ENCODE assay signal across 18 cellular contexts in the genomic region with DNA sequence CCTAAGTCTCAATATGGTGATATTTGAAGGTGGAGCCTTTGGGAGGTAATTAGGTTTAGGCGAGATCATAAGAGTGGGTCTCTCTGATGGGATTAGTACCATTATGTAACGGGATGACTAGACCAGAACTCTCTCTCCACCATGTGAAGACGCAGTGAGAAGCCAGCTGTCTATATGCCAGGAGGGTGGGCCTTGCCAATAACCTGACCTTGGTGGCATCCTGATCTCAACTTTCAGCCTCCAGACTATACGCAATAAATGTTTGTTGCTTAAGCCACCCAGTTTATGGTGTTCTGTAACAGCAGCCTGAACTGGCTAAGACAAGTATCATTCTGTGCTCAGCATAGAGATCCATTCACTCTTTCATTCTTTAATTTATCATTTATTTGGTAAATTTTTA.
A peak's percentile ranks its signal among the peaks of the same experiment; 100 is the strongest.
DNase-seq lines count a peak whose midpoint lies in the region; ATAC-seq and TF ChIP-seq lines count a peak whose summit lies in the region.
"Had no signal": no experiment of that assay in that cellular context is flagged by ENCODE, and none has a peak within 500 bp of the region (broad histone marks: within the 10 kb centered on the region; RNA-seq: fewer than 3 reads in every experiment).

No MANE protein-coding gene starts in this region.

- H3K4me3 Mint-ChIP-seq in activated CD4-positive, alpha-beta T cell treated with anti-CD3 and anti-CD28 coated beads for 36 hours, result no peak overlapping the region
- H3K4me3 Mint-ChIP-seq: B cell; CD8-positive, alpha-beta T cell; HFFc6 had no signal

- H3K27ac ChIP-seq in heart right ventricle (no peak overlapping the region), psoas muscle (no peak overlapping the region), upper lobe of right lung (no peak overlapping the region)
- H3K27ac ChIP-seq: BLaER1 treated with 17β-estradiol and CSF1 and Interleukin-3, amounts not matched to agents 10 nM and 100 nM; HL-60 had no signal

- H3K9me3 Mint-ChIP-seq in activated CD4-positive, alpha-beta T cell treated with anti-CD3 and anti-CD28 coated beads for 36 hours (ENCODE audit: low read depth), result peaks cover 3% of the 10 kb centered on the region
- H3K9me3 Mint-ChIP-seq: HFFc6 had no signal

- intact Hi-C loops in Right ventricle myocardium superior (cut with DNase I), result no loop called here
- intact Hi-C loops in cardiac septum (cut with DNase I), result no loop called here
- intact Hi-C loops in heart right ventricle (cut with DNase I), result no loop called here
- intact Hi-C loops in psoas muscle (cut with DNase I), result no loop called here
- intact Hi-C loops in upper lobe of right lung (cut with DNase I), result no loop called here
- intact Hi-C loops in activated CD4-positive, alpha-beta T cell treated with anti-CD3 and anti-CD28 coated beads for 36 hours (cut with DNase I, micrococcal nuclease), result no loop called here

- 54% methylated on average over 4 of the region's 4 CpGs for WGBS in heart right ventricle, 2 donors
- 29 to 60% (median 30%) methylated on average over 4 of the region's 4 CpGs for WGBS in psoas muscle, 3 donors

- H3K27me3 Mint-ChIP-seq in activated CD4-positive, alpha-beta T cell treated with anti-CD3 and anti-CD28 coated beads for 36 hours, result no peaks in the 10 kb centered on the region
- H3K27me3 Mint-ChIP-seq: B cell had no signal

- CTCF ChIA-PET in activated CD4-positive, alpha-beta T cell treated with anti-CD3 and anti-CD28 coated beads for 36 hours (lab: Charles Lee), result no interaction called here

- H3K4me1 ChIP-seq in heart right ventricle (peaks cover 0 to 14% (median 3%) of the 10 kb centered on the region in 9 donors), psoas muscle (no peaks in the 10 kb centered on the region), upper lobe of right lung (no peaks in the 10 kb centered on the region)
- H3K4me1 ChIP-seq: BLaER1 treated with 17β-estradiol and CSF1 and Interleukin-3, amounts not matched to agents 10 nM and 100 nM had no signal

- no peaks in the 10 kb centered on the region for H3K9me3 ChIP-seq in heart right ventricle
- H3K9me3 ChIP-seq in psoas muscle, result no peaks in the 10 kb centered on the region
- no peaks in the 10 kb centered on the region for H3K9me3 ChIP-seq in upper lobe of right lung
- H3K9me3 ChIP-seq: BLaER1 treated with 17β-estradiol and CSF1 and Interleukin-3, amounts not matched to agents 10 nM and 100 nM had no signal

- POLR2A ChIA-PET in activated CD4-positive, alpha-beta T cell treated with anti-CD3 and anti-CD28 coated beads for 36 hours (lab: Charles Lee), result no interaction called here

- H3K36me3 ChIP-seq in heart right ventricle, result no peaks in the 10 kb centered on the region
- no peaks in the 10 kb centered on the region for H3K36me3 ChIP-seq in psoas muscle (ENCODE audit: insufficient read depth in 1 of 2, low read depth in 1 of 2)
- H3K36me3 ChIP-seq in upper lobe of right lung, result no peaks in the 10 kb centered on the region
- H3K36me3 ChIP-seq: BLaER1 treated with 17β-estradiol and CSF1 and Interleukin-3, amounts not matched to agents 10 nM and 100 nM had no signal

- no peaks in the 10 kb centered on the region for H3K4me1 Mint-ChIP-seq in activated CD4-positive, alpha-beta T cell treated with anti-CD3 and anti-CD28 coated beads for 36 hours
- H3K4me1 Mint-ChIP-seq: B cell had no signal

- no peak overlapping the region for H3K4me3 ChIP-seq in heart right ventricle
- H3K4me3 ChIP-seq in psoas muscle, result no peak overlapping the region
- H3K4me3 ChIP-seq in upper lobe of right lung, result no peak overlapping the region
- H3K4me3 ChIP-seq: BLaER1 treated with 17β-estradiol and CSF1 and Interleukin-3, amounts not matched to agents 10 nM and 100 nM had no signal

- H3K27me3 ChIP-seq in heart right ventricle (no peaks in the 10 kb centered on the region), psoas muscle (ENCODE audit: insufficient read depth in 3 of 3, low read length in 2 of 3) (no peaks in the 10 kb centered on the region), upper lobe of right lung (no peaks in the 10 kb centered on the region)
- H3K27me3 ChIP-seq: BLaER1 treated with 17β-estradiol and CSF1 and Interleukin-3, amounts not matched to agents 10 nM and 100 nM had no signal

- TF ChIP-seq CTCF in heart right ventricle (IDR thresholded peaks at IDR 0.05) (no peak), psoas muscle (IDR thresholded peaks at IDR 0.05) (no peak), upper lobe of right lung (IDR thresholded peaks at IDR 0.05) (no peak)

- no peak overlapping the region for H3K27ac Mint-ChIP-seq in activated CD4-positive, alpha-beta T cell treated with anti-CD3 and anti-CD28 coated beads for 36 hours
- H3K27ac Mint-ChIP-seq: B cell; CD8-positive, alpha-beta T cell; HFFc6 had no signal

- DNase-seq in Right ventricle myocardium superior (no peak), cardiac septum (ENCODE audit: low spot score) (no peak), heart right ventricle (peak; percentile 16 to 32), psoas muscle (peak; percentile 31 to 72), upper lobe of right lung (no peak)
- DNase-seq in activated effector memory CD4-positive, alpha-beta T cell treated with anti-CD3 and anti-CD28 coated beads, Interleukin-2, amount 50 U/mL, for 16 hours, result no peak
- no peak for DNase-seq in activated CD4-positive, alpha-beta T cell treated with anti-CD3 and anti-CD28 coated beads for 36 hours
- DNase-seq: Calu3; CD8-positive, alpha-beta T cell; DMS79 treated with DMSO at 0.1 percent for 48 hours; GF-D8; GOT3; H7; HFFc6 had no signal

- ATAC-seq in Right ventricle myocardium superior (ENCODE audit: poor library complexity) (peak; percentile 51), heart right ventricle (peak in 3 of 8 donors; percentile 12 to 80 (median 53)), psoas muscle (peak; percentile 70 to 92 (median 88)), upper lobe of right lung (peak; percentile 45)
- ATAC-seq in activated CD4-positive, alpha-beta T cell treated with anti-CD3 and anti-CD28 coated beads for 36 hours, result no peak
- ATAC-seq: CD8-positive, alpha-beta T cell; HCT116 had no signal

- H3K36me3 Mint-ChIP-seq in activated CD4-positive, alpha-beta T cell treated with anti-CD3 and anti-CD28 coated beads for 36 hours (ENCODE audit: low read depth), result no peaks in the 10 kb centered on the region
- H3K36me3 Mint-ChIP-seq: CD8-positive, alpha-beta T cell had no signal

Comparison
In these comparisons a context has a peak if more than half of its experiments do, and no peak if none do; other contexts are left out.
1. DNase-seq: peak in heart right ventricle (2 of 2) and psoas muscle (2 of 2); none in Right ventricle myocardium superior (single experiment), cardiac septum (single experiment), upper lobe of right lung (single experiment), activated effector memory CD4-positive, alpha-beta T cell treated with anti-CD3 and anti-CD28 coated beads, Interleukin-2, amount 50 U/mL, for 16 hours (single experiment) and activated CD4-positive, alpha-beta T cell treated with anti-CD3 and anti-CD28 coated beads for 36 hours (single experiment).